ENCODE assay signal across 18 cellular contexts in genomic region chr4:185817403-185817818, GRCh38. TPM values are rescaled to one million over a fixed set of nuclear protein-coding genes. Genes with fewer than 3 reads are reported as not detected.
DNase-seq lines count a peak whose midpoint lies in the region; ATAC-seq and TF ChIP-seq lines count a peak whose summit lies in the region.
"Had no signal": no experiment of that assay in that cellular context is flagged by ENCODE, and none has a peak within 500 bp of the region (broad histone marks: within the 10 kb centered on the region; RNA-seq: fewer than 3 reads in every experiment).

No MANE protein-coding gene starts in this region.

- H3K4me1 Mint-ChIP-seq in endodermal cell, result peaks cover 31% of the 10 kb centered on the region
- H3K4me1 Mint-ChIP-seq: activated T-helper 17 cell treated with anti-CD3 and anti-CD28 coated beads, Interleukin-2, amount 50 U/mL, for 72 hours; T-helper 17 cell had no signal

- no peak overlapping the region for H3K4me3 ChIP-seq in endodermal cell (ENCODE audit: low read length)
- H3K4me3 ChIP-seq: psoas muscle had no signal

- H3K36me3 ChIP-seq in endodermal cell (ENCODE audit: control insufficient read depth, insufficient read depth, low read length), result no peaks in the 10 kb centered on the region

- H3K9me3 ChIP-seq in endodermal cell (ENCODE audit: control insufficient read depth, low read length), result peaks cover 4% of the 10 kb centered on the region
- H3K9me3 ChIP-seq: psoas muscle had no signal

- H3K9me3 Mint-ChIP-seq in endodermal cell, result no peaks in the 10 kb centered on the region
- H3K9me3 Mint-ChIP-seq: activated T-helper 17 cell treated with anti-CD3 and anti-CD28 coated beads, Interleukin-2, amount 50 U/mL, for 72 hours had no signal

- no peak overlapping the region for H3K9ac ChIP-seq in endodermal cell (ENCODE audit: extremely low read depth, low read length, poor library complexity, severe bottlenecking)

- H3K36me3 Mint-ChIP-seq in endodermal cell (ENCODE audit: low read depth), result no peaks in the 10 kb centered on the region

- no peak overlapping the region for H3K27ac Mint-ChIP-seq in endodermal cell
- H3K27ac Mint-ChIP-seq: activated T-helper 17 cell treated with anti-CD3 and anti-CD28 coated beads, Interleukin-2, amount 50 U/mL, for 72 hours; B cell; T-helper 17 cell had no signal

- H3K27ac ChIP-seq in endodermal cell (ENCODE audit: low read depth, low read length), result no peak overlapping the region
- H3K27ac ChIP-seq: psoas muscle had no signal

- H3K27me3 Mint-ChIP-seq in endodermal cell (ENCODE audit: insufficient read depth), result peaks cover 3% of the 10 kb centered on the region

- 93 to 97% methylated on average over 8 of the region's 8 CpGs for WGBS in endodermal cell (ENCODE audit: insufficient coverage in 1 of 2, insufficient read length in 1 of 2), 2 experiments

- ATAC-seq in esophagus mucosa, result peak; percentile 59
- no peak for ATAC-seq in GM21381 (IDR thresholded peaks at IDR 0.05; ENCODE audit: unreplicated experiment)
- ATAC-seq: activated T-helper 17 cell treated with anti-CD3 and anti-CD28 coated beads, Interleukin-2, amount 50 U/mL, for 72 hours; Panc1; psoas muscle; T-helper 17 cell had no signal

- no peak overlapping the region for H3K4me3 Mint-ChIP-seq in endodermal cell
- H3K4me3 Mint-ChIP-seq: activated T-helper 17 cell treated with anti-CD3 and anti-CD28 coated beads, Interleukin-2, amount 50 U/mL, for 72 hours; B cell; T-helper 17 cell had no signal

- H3K4me1 ChIP-seq in endodermal cell (ENCODE audit: control insufficient read depth, insufficient read depth, low read length), result no peaks in the 10 kb centered on the region
- H3K4me1 ChIP-seq: psoas muscle had no signal

- TF ChIP-seq CTCF in endodermal cell (conservative IDR thresholded peaks at IDR 0.05), result no peak

- H3K27me3 ChIP-seq in endodermal cell (ENCODE audit: control insufficient read depth, insufficient read depth, low read length, poor library complexity, severe bottlenecking), result no peaks in the 10 kb centered on the region

- peak; percentile 89 for DNase-seq in DMS53 (lab: John Stamatoyannopoulos, UW)
- DNase-seq in NCI-H2196 treated with DMSO at 0.1 percent for 48 hours (lab: John Stamatoyannopoulos, UW; ENCODE audit: unreplicated experiment), result peak; percentile 55
- DNase-seq in mucosa of gallbladder (ENCODE audit: low spot score), result peak; percentile 76
- no peak for DNase-seq in endodermal cell
- DNase-seq in SKM-1 treated with dmso at 0.1 percent for 144 hours (lab: John Stamatoyannopoulos, UW; ENCODE audit: unreplicated experiment), result no peak
- DNase-seq in cerebellar nuclear complex (lab: John Stamatoyannopoulos, UW), result no peak
- DNase-seq: activated CD4-positive, alpha-beta T cell treated with anti-CD3 and anti-CD28 coated beads, Interleukin-2, amount 50 U/mL, for 1 hour; midbrain; NCI-H187 treated with DMSO at 0.1 percent for 48 hours; psoas muscle; stimulated activated CD4-positive, alpha-beta T cell treated with anti-CD3 and anti-CD28 coated beads, Interleukin-4, amount 100 ng/mL, for 4 hours; stimulated activated naive CD4-positive, alpha-beta T cell treated with Interleukin-2 at 50 U/mL for 16 hours; T-helper 17 cell had no signal

RNA-seq across cellular contexts. Expression of gene SORBS2, which starts 5.4 kb away (rescaled TPM):
- total RNA-seq in esophagus mucosa (9.3 TPM), mucosa of gallbladder (184 TPM), endodermal cell (10 to 100 TPM in 1 of 2 donors, 1 to 10 TPM in 1; 7.0 to 13.8 TPM)
- polyA plus RNA-seq in endodermal cell (2013, experiment 1 of 2), result 57.3 TPM
- 60.3 TPM for polyA plus RNA-seq in endodermal cell (2013, experiment 2 of 2)
- total RNA-seq: activated T-helper 17 cell treated with anti-CD3 and anti-CD28 coated beads, Interleukin-2, amount 50 U/mL, for 72 hours had no signal

Comparison
In these comparisons a context has a peak if more than half of its experiments do, and no peak if none do; other contexts are left out.
1. DNase-seq: peak in DMS53 (single experiment), NCI-H2196 treated with DMSO at 0.1 percent for 48 hours (single experiment) and mucosa of gallbladder (single experiment); none in endodermal cell (single experiment), SKM-1 treated with dmso at 0.1 percent for 144 hours (single experiment) and cerebellar nuclear complex (0 of 2).
2. RNA of gene SORBS2, which starts 5.4 kb away (total RNA-seq): 184 TPM in mucosa of gallbladder (single experiment); 7.0 to 13.8 TPM in endodermal cell and 9.3 TPM in esophagus mucosa (single experiment); every median in the first group is over 10 times any median in the second.